In the genomic region with DNA sequence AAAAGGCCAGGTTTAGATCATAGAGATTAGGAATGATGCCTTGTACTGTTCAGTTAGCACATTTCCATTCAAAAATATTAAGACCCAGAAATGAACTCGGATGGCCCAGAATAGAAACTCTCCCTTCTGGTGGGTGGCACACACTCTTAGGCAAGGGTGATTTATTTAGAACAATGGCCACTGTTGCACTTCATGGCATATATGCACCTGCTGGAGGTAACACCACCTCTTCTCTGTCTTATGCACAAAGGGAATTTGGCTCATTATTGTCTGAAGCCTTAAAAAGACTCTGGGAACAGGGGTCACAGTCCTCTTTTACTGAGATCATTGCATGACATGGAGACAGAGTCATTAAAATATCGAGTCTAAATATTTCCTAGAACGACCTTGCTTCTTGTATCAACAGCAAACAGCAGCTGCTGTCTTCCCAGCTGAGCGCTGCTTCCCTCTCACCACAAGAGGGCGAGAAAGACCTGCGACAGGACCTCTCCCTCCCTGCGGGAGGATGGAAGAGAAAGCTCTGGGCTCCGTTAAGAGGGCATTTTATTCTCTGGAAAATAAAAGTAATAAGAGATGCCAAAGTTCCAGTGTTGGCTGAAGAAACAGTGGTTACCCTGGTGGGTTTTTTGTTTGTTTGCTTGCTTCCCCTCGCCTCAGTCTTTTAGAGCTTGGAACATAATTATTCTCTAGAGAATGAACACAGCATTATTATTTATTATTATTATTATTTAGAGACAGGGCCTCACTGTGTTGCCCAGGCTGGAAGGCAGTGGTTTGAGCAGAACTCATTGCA, we compare ENCODE assay signal across 9 cellular contexts. TPM values are rescaled to one million over a fixed set of nuclear protein-coding genes. Genes with fewer than 3 reads are reported as not detected.
A peak's percentile ranks its signal among the peaks of the same experiment; 100 is the strongest.
DNase-seq lines count a peak whose midpoint lies in the region; ATAC-seq, FAIRE-seq and TF ChIP-seq lines count a peak whose summit lies in the region.
"Had no signal": no experiment of that assay in that cellular context is flagged by ENCODE, and none has a peak within 500 bp of the region (broad histone marks: within the 10 kb centered on the region; RNA-seq: fewer than 3 reads in every experiment).

No MANE protein-coding gene starts in this region.

- ATAC-seq in GM21381 (IDR thresholded peaks at IDR 0.05; ENCODE audit: unreplicated experiment) = peak; percentile 91
- peak; percentile 78 for ATAC-seq in stimulated activated effector memory CD8-positive, alpha-beta T cell treated with anti-CD3 and anti-CD28 coated beads, Interleukin-12 subunit alpha, Interleukin-12 subunit beta, amount 100 ng/mL, for 72 hours

- peak; percentile 100 for TF ChIP-seq CTCF in epithelial cell of esophagus (IDR thresholded peaks at IDR 0.05; ENCODE audit: insufficient read depth, low read depth, low read length, missing control alignments)

- H3K36me3 ChIP-seq in NT2/D1 (ENCODE audit: insufficient read depth, insufficient read length, low read length) = no peaks in the 10 kb centered on the region

- no peaks in the 10 kb centered on the region for H3K36me3 Mint-ChIP-seq in stimulated activated effector memory CD8-positive, alpha-beta T cell treated with anti-CD3 and anti-CD28 coated beads, Interleukin-12 subunit alpha, Interleukin-12 subunit beta, amount 100 ng/mL, for 72 hours
- H3K36me3 Mint-ChIP-seq: activated naive CD8-positive, alpha-beta T cell had no signal

- no peak overlapping the region for H3K27ac Mint-ChIP-seq in stimulated activated effector memory CD8-positive, alpha-beta T cell treated with anti-CD3 and anti-CD28 coated beads, Interleukin-12 subunit alpha, Interleukin-12 subunit beta, amount 100 ng/mL, for 72 hours
- H3K27ac Mint-ChIP-seq: activated naive CD8-positive, alpha-beta T cell had no signal

- H3K4me3 ChIP-seq in NT2/D1 (ENCODE audit: insufficient read length, low read depth) (no peak overlapping the region), epithelial cell of esophagus (ENCODE audit: low read length) (no peak overlapping the region)

- DNase-seq in DMS 273 treated with DMSO at 0.1 percent for 48 hours (lab: John Stamatoyannopoulos, UW) (peak; percentile 2), HTR-8/SVneo (ENCODE audit: insufficient read length, low spot score) (peak; percentile 75), NT2/D1 (ENCODE audit: low read depth, low spot score) (peak; percentile 79), epithelial cell of esophagus (ENCODE audit: low read depth) (peak; percentile 81), myocyte (ENCODE audit: low read depth) (peak; percentile 89)
- peak; percentile 33 for DNase-seq in activated CD8-positive, alpha-beta memory T cell treated with anti-CD3 and anti-CD28 coated beads, Interleukin-2, amount 50 U/mL, for 24 hours (ENCODE audit: extremely low read depth)
- peak; percentile 45 to 72 for DNase-seq in stimulated activated effector memory CD8-positive, alpha-beta T cell treated with anti-CD3 and anti-CD28 coated beads, Interleukin-12 subunit alpha, Interleukin-12 subunit beta, amount 100 ng/mL, for 72 hours (ENCODE audit: low spot score in 2 of 2)

- no peak overlapping the region for H3K4me3 Mint-ChIP-seq in stimulated activated effector memory CD8-positive, alpha-beta T cell treated with anti-CD3 and anti-CD28 coated beads, Interleukin-12 subunit alpha, Interleukin-12 subunit beta, amount 100 ng/mL, for 72 hours
- H3K4me3 Mint-ChIP-seq: activated naive CD8-positive, alpha-beta T cell had no signal

- FAIRE-seq in HTR-8/SVneo (lab: Jason Lieb, UNC) = no peak

- H3K9me3 Mint-ChIP-seq in stimulated activated effector memory CD8-positive, alpha-beta T cell treated with anti-CD3 and anti-CD28 coated beads, Interleukin-12 subunit alpha, Interleukin-12 subunit beta, amount 100 ng/mL, for 72 hours = no peaks in the 10 kb centered on the region

- no peaks in the 10 kb centered on the region for H3K4me1 ChIP-seq in NT2/D1 (ENCODE audit: insufficient read depth, insufficient read length)

- H3K9ac ChIP-seq in NT2/D1 (ENCODE audit: insufficient read length, low read depth) = no peak overlapping the region

- H3K27me3 ChIP-seq in NT2/D1 (ENCODE audit: insufficient read depth, insufficient read length) = peaks cover 18% of the 10 kb centered on the region

- no peaks in the 10 kb centered on the region for H3K9me3 ChIP-seq in NT2/D1 (ENCODE audit: insufficient read depth, low read length)

- peaks cover 14% of the 10 kb centered on the region for H3K4me1 Mint-ChIP-seq in stimulated activated effector memory CD8-positive, alpha-beta T cell treated with anti-CD3 and anti-CD28 coated beads, Interleukin-12 subunit alpha, Interleukin-12 subunit beta, amount 100 ng/mL, for 72 hours

RNA-seq across cellular contexts. Expression of a gene that starts 13.5 kb away (rescaled TPM):
- 0.47 and 4.6 TPM in 2 replicates for total RNA-seq in myocyte
- 5.0 TPM for polyA plus RNA-seq in myocyte (2012)

Comparison
In these comparisons a context has a peak if more than half of its experiments do, and no peak if none do; other contexts are left out.
1. DNase-seq: peak in every context shown above with its lines; median percentile 89 in myocyte; 81 in epithelial cell of esophagus; 79 in NT2/D1; 75 in HTR-8/SVneo; 58 in stimulated activated effector memory CD8-positive, alpha-beta T cell treated with anti-CD3 and anti-CD28 coated beads, Interleukin-12 subunit alpha, Interleukin-12 subunit beta, amount 100 ng/mL, for 72 hours; 33 in activated CD8-positive, alpha-beta memory T cell treated with anti-CD3 and anti-CD28 coated beads, Interleukin-2, amount 50 U/mL, for 24 hours; 2 in DMS 273 treated with DMSO at 0.1 percent for 48 hours.